In the genomic region with DNA sequence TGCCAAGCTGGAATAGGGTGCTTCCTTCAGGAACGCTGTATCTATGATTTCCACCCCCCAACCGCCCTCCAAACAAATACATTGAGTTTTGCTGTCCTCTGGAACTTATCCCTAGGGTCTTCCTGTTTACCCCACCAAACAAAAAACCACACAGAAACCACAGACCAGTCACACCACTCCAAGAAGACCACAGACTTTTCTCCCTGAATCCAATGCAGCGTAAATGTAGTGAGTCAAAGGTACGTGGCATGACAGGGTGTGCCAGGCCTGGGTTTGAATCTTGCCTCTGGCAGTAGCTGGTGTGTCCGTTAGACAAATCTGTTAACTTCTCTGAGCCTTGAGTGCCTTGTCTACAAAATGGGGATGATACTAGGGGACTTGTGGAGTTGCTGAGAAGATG, we compare ENCODE assay signal across 1 cellular context.
TF ChIP-seq lines count a peak whose summit lies in the region.

No MANE protein-coding gene starts in this region.

TF ChIP-seq in WTC11, 78 proteins besides CTCF, POLR2A, EP300 and RAD21 (continued from another document):
- TF ChIP-seq, protein P1, sequence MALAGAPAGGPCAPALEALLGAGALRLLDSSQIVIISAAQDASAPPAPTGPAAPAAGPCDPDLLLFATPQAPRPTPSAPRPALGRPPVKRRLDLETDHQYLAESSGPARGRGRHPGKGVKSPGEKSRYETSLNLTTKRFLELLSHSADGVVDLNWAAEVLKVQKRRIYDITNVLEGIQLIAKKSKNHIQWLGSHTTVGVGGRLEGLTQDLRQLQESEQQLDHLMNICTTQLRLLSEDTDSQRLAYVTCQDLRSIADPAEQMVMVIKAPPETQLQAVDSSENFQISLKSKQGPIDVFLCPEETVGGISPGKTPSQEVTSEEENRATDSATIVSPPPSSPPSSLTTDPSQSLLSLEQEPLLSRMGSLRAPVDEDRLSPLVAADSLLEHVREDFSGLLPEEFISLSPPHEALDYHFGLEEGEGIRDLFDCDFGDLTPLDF (CRISPR knock-in tag; IDR thresholded peaks at IDR 0.05) = no peak
- TF ChIP-seq, protein P2, sequence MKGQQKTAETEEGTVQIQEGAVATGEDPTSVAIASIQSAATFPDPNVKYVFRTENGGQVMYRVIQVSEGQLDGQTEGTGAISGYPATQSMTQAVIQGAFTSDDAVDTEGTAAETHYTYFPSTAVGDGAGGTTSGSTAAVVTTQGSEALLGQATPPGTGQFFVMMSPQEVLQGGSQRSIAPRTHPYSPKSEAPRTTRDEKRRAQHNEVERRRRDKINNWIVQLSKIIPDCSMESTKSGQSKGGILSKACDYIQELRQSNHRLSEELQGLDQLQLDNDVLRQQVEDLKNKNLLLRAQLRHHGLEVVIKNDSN (CRISPR knock-in tag; IDR thresholded peaks at IDR 0.05) = no peak
- TF ChIP-seq TEAD4 (CRISPR knock-in tag; IDR thresholded peaks at IDR 0.05) (no peak), OVOL2 (CRISPR knock-in tag; IDR thresholded peaks at IDR 0.05; ENCODE audit: borderline replicate concordance) (no peak)
- TF ChIP-seq, protein P3, sequence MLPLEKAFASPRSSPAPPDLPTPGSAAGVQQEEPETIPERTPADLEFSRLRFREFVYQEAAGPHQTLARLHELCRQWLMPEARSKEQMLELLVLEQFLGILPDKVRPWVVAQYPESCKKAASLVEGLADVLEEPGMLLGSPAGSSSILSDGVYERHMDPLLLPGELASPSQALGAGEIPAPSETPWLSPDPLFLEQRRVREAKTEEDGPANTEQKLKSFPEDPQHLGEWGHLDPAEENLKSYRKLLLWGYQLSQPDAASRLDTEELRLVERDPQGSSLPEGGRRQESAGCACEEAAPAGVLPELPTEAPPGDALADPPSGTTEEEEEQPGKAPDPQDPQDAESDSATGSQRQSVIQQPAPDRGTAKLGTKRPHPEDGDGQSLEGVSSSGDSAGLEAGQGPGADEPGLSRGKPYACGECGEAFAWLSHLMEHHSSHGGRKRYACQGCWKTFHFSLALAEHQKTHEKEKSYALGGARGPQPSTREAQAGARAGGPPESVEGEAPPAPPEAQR (CRISPR knock-in tag; IDR thresholded peaks at IDR 0.05) = no peak
